ENCODE assay signal across 16 cellular contexts in genomic region chrX:8233091-8233490, GRCh38.
DNase-seq lines count a peak whose midpoint lies in the region; ATAC-seq and TF ChIP-seq lines count a peak whose summit lies in the region.
"Had no signal": no experiment of that assay in that cellular context is flagged by ENCODE, and none has a peak within 500 bp of the region (broad histone marks: within the 10 kb centered on the region; RNA-seq: fewer than 3 reads in every experiment).

No MANE protein-coding gene starts in this region.

- DNase-seq in astrocyte of the cerebellum (ENCODE audit: low read depth) (peak; percentile 23), brain microvascular endothelial cell (peak; percentile 6), fibroblast of pulmonary artery (ENCODE audit: low read depth) (peak; percentile 0), GM13976 (ENCODE audit: low spot score) (no peak), NOMO-1 (lab: John Stamatoyannopoulos, UW; ENCODE audit: unreplicated experiment in 2 of 2) (no peak)
- DNase-seq: Caco-2; CD4-positive, CD25-positive, alpha-beta regulatory T cell; CD8-positive, alpha-beta T cell; DMS153; DND-41; GM23248; H7; HCEC 1CT had no signal

- ATAC-seq in HG02938 (IDR thresholded peaks at IDR 0.05; ENCODE audit: unreplicated experiment): no peak
- ATAC-seq: CD8-positive, alpha-beta T cell had no signal

- H3K4me3 ChIP-seq in astrocyte of the cerebellum (ENCODE audit: low read depth, low read length) (no peak overlapping the region), brain microvascular endothelial cell (ENCODE audit: low read depth, low read length) (no peak overlapping the region), fibroblast of pulmonary artery (replicated peaks; ENCODE audit: low read depth, low read length) (no peak overlapping the region)
- H3K4me3 ChIP-seq: BLaER1, GM23248 had no signal

- H3K27ac ChIP-seq in brain microvascular endothelial cell: no peak overlapping the region
- H3K27ac ChIP-seq: BLaER1, C4-2B, GM23248 had no signal

- no peaks in the 10 kb centered on the region for H3K36me3 ChIP-seq in brain microvascular endothelial cell (replicated peaks)
- H3K36me3 ChIP-seq: BLaER1 had no signal

- TF ChIP-seq CTCF in astrocyte of the cerebellum (IDR thresholded peaks at IDR 0.05; ENCODE audit: low read depth, low read length, missing control alignments): no peak
- no peak for TF ChIP-seq CTCF in brain microvascular endothelial cell (IDR thresholded peaks at IDR 0.05; ENCODE audit: low read depth, low read length, missing control alignments)
- no peak for TF ChIP-seq CTCF in fibroblast of pulmonary artery (IDR thresholded peaks at IDR 0.05; ENCODE audit: low read length, missing control alignments)
- TF ChIP-seq CTCF in GM13976 (IDR thresholded peaks at IDR 0.05; ENCODE audit: borderline replicate concordance, control extremely low read depth, extremely low read depth, insufficient read depth, missing control alignments): no peak

- in situ Hi-C loops in astrocyte of the cerebellum (cut with HindIII; ENCODE audit: low sequenced_read_pairs): no loop called here
- in situ Hi-C loops in brain microvascular endothelial cell (cut with HindIII; ENCODE audit: low pct_ligation_motif_present, low sequenced_read_pairs): no loop called here
- in situ Hi-C loops in GM13976 (cut with MboI; ENCODE audit: low sequenced_read_pairs, unreplicated experiment): no loop called here

- no peaks in the 10 kb centered on the region for H3K27me3 ChIP-seq in brain microvascular endothelial cell (replicated peaks)
- H3K27me3 ChIP-seq: BLaER1 had no signal

Comparison
In these comparisons a context has a peak if more than half of its experiments do, and no peak if none do; other contexts are left out.
1. DNase-seq: peak in astrocyte of the cerebellum (single experiment), brain microvascular endothelial cell (single experiment) and fibroblast of pulmonary artery (single experiment); none in GM13976 (single experiment) and NOMO-1 (0 of 2).